ENCODE assay signal across 18 cellular contexts in genomic region chr20:35888659-35889058, GRCh38.
DNase-seq lines count a peak whose midpoint lies in the region; ATAC-seq and TF ChIP-seq lines count a peak whose summit lies in the region.
"Had no signal": no experiment of that assay in that cellular context is flagged by ENCODE, and none has a peak within 500 bp of the region (broad histone marks: within the 10 kb centered on the region; RNA-seq: fewer than 3 reads in every experiment).

No MANE protein-coding gene starts in this region.

- no peak overlapping the region for H3K4me3 ChIP-seq in breast epithelium
- H3K4me3 ChIP-seq: BLaER1 treated with 17β-estradiol and CSF1 and Interleukin-3, amounts not matched to agents 10 nM and 100 nM; MG63 had no signal

- H3K4me1 ChIP-seq in breast epithelium: no peaks in the 10 kb centered on the region

- H3K36me3 ChIP-seq in breast epithelium: no peaks in the 10 kb centered on the region

- H3K4me1 Mint-ChIP-seq in MCF 10A (ENCODE audit: insufficient read depth, unreplicated experiment): peaks cover 16% of the 10 kb centered on the region
- H3K4me1 Mint-ChIP-seq in glutamatergic neuron (ENCODE audit: low read depth, unreplicated experiment): peaks cover 23% of the 10 kb centered on the region
- H3K4me1 Mint-ChIP-seq in stimulated activated naive B cell treated with anti-CD40 and anti-IgM and Interleukin-4, amounts not matched to agents 10 μg/mL and 1 μg/mL and 100 μg/mL, for 72 hours: peaks cover 11 to 14% of the 10 kb centered on the region in 2 donors

- ATAC-seq in stimulated activated naive B cell treated with anti-CD40 and anti-IgM and Interleukin-4, amounts not matched to agents 10 μg/mL and 1 μg/mL and 100 μg/mL, for 72 hours (replicated peaks): peak; percentile 39 to 51
- no peak for ATAC-seq in GM21528 (IDR thresholded peaks at IDR 0.05; ENCODE audit: low FRiP score, unreplicated experiment)
- ATAC-seq in GM21619 (IDR thresholded peaks at IDR 0.05; ENCODE audit: unreplicated experiment): no peak
- ATAC-seq: Panc1 had no signal

- POLR2A ChIA-PET in MCF 10A (lab: Yijun Ruan, JAX): interaction anchor here (0.6 to 12.0 kb wide), 6 partner anchors 10 to 170 kb away, joined by 3 to 326 read pairs (median 4); partner anchors contain the start of gene RBM39

- H3K9me3 Mint-ChIP-seq in MCF 10A (ENCODE audit: unreplicated experiment) (no peaks in the 10 kb centered on the region), glutamatergic neuron (ENCODE audit: unreplicated experiment) (peaks cover 6% of the 10 kb centered on the region)
- no peaks in the 10 kb centered on the region for H3K9me3 Mint-ChIP-seq in stimulated activated naive B cell treated with anti-CD40 and anti-IgM and Interleukin-4, amounts not matched to agents 10 μg/mL and 1 μg/mL and 100 μg/mL, for 72 hours

- peaks cover 31% of the 10 kb centered on the region for H3K36me3 Mint-ChIP-seq in MCF 10A (ENCODE audit: insufficient read depth, unreplicated experiment)
- peaks cover 5% of the 10 kb centered on the region for H3K36me3 Mint-ChIP-seq in glutamatergic neuron (ENCODE audit: unreplicated experiment)
- peaks cover 4 to 15% of the 10 kb centered on the region in 2 donors for H3K36me3 Mint-ChIP-seq in stimulated activated naive B cell treated with anti-CD40 and anti-IgM and Interleukin-4, amounts not matched to agents 10 μg/mL and 1 μg/mL and 100 μg/mL, for 72 hours

- H3K4me3 Mint-ChIP-seq in MCF 10A (ENCODE audit: unreplicated experiment): no peak overlapping the region
- H3K4me3 Mint-ChIP-seq in glutamatergic neuron (ENCODE audit: unreplicated experiment): no peak overlapping the region
- H3K4me3 Mint-ChIP-seq in stimulated activated naive B cell treated with anti-CD40 and anti-IgM and Interleukin-4, amounts not matched to agents 10 μg/mL and 1 μg/mL and 100 μg/mL, for 72 hours: no peak overlapping the region

- intact Hi-C loops in MCF 10A (cut with micrococcal nuclease) (no loop called here), breast epithelium (cut with DNase I; ENCODE audit: low total_unique reads) (no loop called here)

- no peak overlapping the region for H3K27ac ChIP-seq in breast epithelium
- H3K27ac ChIP-seq: 22Rv1; BLaER1 treated with 17β-estradiol and CSF1 and Interleukin-3, amounts not matched to agents 10 nM and 100 nM; KMS-11 had no signal

- DNase-seq in DMS 273 (lab: John Stamatoyannopoulos, UW; ENCODE audit: unreplicated experiment) (peak; percentile 26), DMS 273 treated with DMSO at 0.1 percent for 48 hours (lab: John Stamatoyannopoulos, UW) (no peak), MCF 10A (ENCODE audit: unreplicated experiment) (no peak), breast epithelium (ENCODE audit: low spot score in 2 of 2) (no peak), glutamatergic neuron (no peak)
- no peak for DNase-seq in stimulated activated naive B cell treated with anti-CD40 and anti-IgM and Interleukin-4, amounts not matched to agents 10 μg/mL and 1 μg/mL and 100 μg/mL, for 72 hours
- DNase-seq: DMS79, HCEC 1CT, MG63, NCI-H1105 treated with DMSO at 0.1 percent for 48 hours, NCI-H187, Right ventricle myocardium superior had no signal

- no TSS peak for BruUV-seq in MCF 10A (replicated peaks; lab: Mats Ljungman, UMichigan)

- CTCF ChIA-PET in MCF 10A (lab: Yijun Ruan, JAX): interaction anchor here (0.6 kb wide), 2 partner anchors 122 to 127 kb away, joined by 3 read pairs; no protein-coding TSS in a partner anchor

- no peaks in the 10 kb centered on the region for H3K27me3 ChIP-seq in breast epithelium
- H3K27me3 ChIP-seq: BLaER1 treated with 17β-estradiol and CSF1 and Interleukin-3, amounts not matched to agents 10 nM and 100 nM; MG63 had no signal

- TF ChIP-seq POLR2A in breast epithelium (IDR thresholded peaks at IDR 0.05): no peak

- no peaks in the 10 kb centered on the region for H3K9me3 ChIP-seq in breast epithelium
- H3K9me3 ChIP-seq: BLaER1 treated with 17β-estradiol and CSF1 and Interleukin-3, amounts not matched to agents 10 nM and 100 nM; MG63 had no signal

- peak overlapping the region; percentile 19 for H3K27ac Mint-ChIP-seq in MCF 10A (ENCODE audit: low read depth, unreplicated experiment)
- peak overlapping the region; percentile 89 for H3K27ac Mint-ChIP-seq in glutamatergic neuron (ENCODE audit: unreplicated experiment)
- H3K27ac Mint-ChIP-seq in stimulated activated naive B cell treated with anti-CD40 and anti-IgM and Interleukin-4, amounts not matched to agents 10 μg/mL and 1 μg/mL and 100 μg/mL, for 72 hours: no peak overlapping the region

- H3K27me3 Mint-ChIP-seq in MCF 10A (ENCODE audit: insufficient read depth, unreplicated experiment): no peaks in the 10 kb centered on the region
- H3K27me3 Mint-ChIP-seq in glutamatergic neuron (ENCODE audit: unreplicated experiment): peaks cover 5% of the 10 kb centered on the region
- H3K27me3 Mint-ChIP-seq in stimulated activated naive B cell treated with anti-CD40 and anti-IgM and Interleukin-4, amounts not matched to agents 10 μg/mL and 1 μg/mL and 100 μg/mL, for 72 hours: no peaks in the 10 kb centered on the region

- no peak for TF ChIP-seq CTCF in MCF 10A (IDR thresholded peaks at IDR 0.05; ENCODE audit: unreplicated experiment)
- TF ChIP-seq CTCF in breast epithelium (IDR thresholded peaks at IDR 0.05): no peak
- no peak for TF ChIP-seq CTCF in glutamatergic neuron (IDR thresholded peaks at IDR 0.05; ENCODE audit: partially characterized antibody, unreplicated experiment)

Comparison
In these comparisons a context has a peak if more than half of its experiments do, and no peak if none do; other contexts are left out.
1. ATAC-seq: peak in stimulated activated naive B cell treated with anti-CD40 and anti-IgM and Interleukin-4, amounts not matched to agents 10 μg/mL and 1 μg/mL and 100 μg/mL, for 72 hours (2 of 2); none in GM21528 (single experiment) and GM21619 (single experiment).